9 cellular contexts compared by ENCODE assay signal in genomic region chr18:66495844-66496243, GRCh38.
A peak's percentile ranks its signal among the peaks of the same experiment; 100 is the strongest.
DNase-seq lines count a peak whose midpoint lies in the region; ATAC-seq and TF ChIP-seq lines count a peak whose summit lies in the region.
"Had no signal": no experiment of that assay in that cellular context is flagged by ENCODE, and none has a peak within 500 bp of the region (broad histone marks: within the 10 kb centered on the region; RNA-seq: fewer than 3 reads in every experiment).

No MANE protein-coding gene starts in this region.

- ATAC-seq in HG02588 (IDR thresholded peaks at IDR 0.05; ENCODE audit: unreplicated experiment), result peak; percentile 44

- no peaks in the 10 kb centered on the region for H3K9me3 ChIP-seq in WERI-Rb-1 (ENCODE audit: severe bottlenecking)
- H3K9me3 ChIP-seq in iPS DF 6.9 (ENCODE audit: control insufficient read depth, insufficient read depth, low read length), result no peaks in the 10 kb centered on the region
- no peaks in the 10 kb centered on the region for H3K9me3 ChIP-seq in testis
- no peaks in the 10 kb centered on the region for H3K9me3 ChIP-seq in esophagus muscularis mucosa
- H3K9me3 ChIP-seq: tibial nerve had no signal

- TF ChIP-seq CTCF in WERI-Rb-1 (IDR thresholded peaks at IDR 0.05; ENCODE audit: low read depth, low read length) (peak; percentile 50), testis (IDR thresholded peaks at IDR 0.05) (peak; percentile 10 to 35 (median 31)), esophagus muscularis mucosa (IDR thresholded peaks at IDR 0.05) (no peak)

- H3K4me1 ChIP-seq in iPS DF 6.9 (ENCODE audit: control insufficient read depth, insufficient read depth, low read length), result no peaks in the 10 kb centered on the region
- H3K4me1 ChIP-seq in testis, result no peaks in the 10 kb centered on the region
- no peaks in the 10 kb centered on the region for H3K4me1 ChIP-seq in esophagus muscularis mucosa

- H3K4me3 ChIP-seq in WERI-Rb-1 (ENCODE audit: low read depth, low read length), result no peak overlapping the region
- H3K4me3 ChIP-seq in iPS DF 6.9 (ENCODE audit: low read length), result no peak overlapping the region
- H3K4me3 ChIP-seq in testis, result no peak overlapping the region
- H3K4me3 ChIP-seq in esophagus muscularis mucosa, result no peak overlapping the region
- H3K4me3 ChIP-seq: tibial nerve had no signal

- H3K27me3 ChIP-seq in WERI-Rb-1 (ENCODE audit: insufficient read depth, low read depth, severe bottlenecking) (no peaks in the 10 kb centered on the region), iPS DF 6.9 (ENCODE audit: control insufficient read depth, insufficient read depth, low read length) (no peaks in the 10 kb centered on the region), testis (no peaks in the 10 kb centered on the region), esophagus muscularis mucosa (no peaks in the 10 kb centered on the region)
- H3K27me3 ChIP-seq: tibial nerve had no signal

- no peak for TF ChIP-seq EP300 in esophagus muscularis mucosa (IDR thresholded peaks at IDR 0.05)

- no peak overlapping the region for H3K27ac ChIP-seq in WERI-Rb-1
- H3K27ac ChIP-seq in iPS DF 6.9 (ENCODE audit: low read length), result no peak overlapping the region
- H3K27ac ChIP-seq in testis, result no peak overlapping the region
- no peak overlapping the region for H3K27ac ChIP-seq in esophagus muscularis mucosa (replicated peaks in 1 of 4)
- H3K27ac ChIP-seq: tibial nerve had no signal

- DNase-seq in ELR (ENCODE audit: low read depth), result peak; percentile 6
- DNase-seq in NCI-H2081 (lab: John Stamatoyannopoulos, UW), result peak; percentile 33 to 73
- peak; percentile 66 for DNase-seq in WERI-Rb-1
- DNase-seq in iPS DF 6.9 (ENCODE audit: low read depth, low spot score), result peak; percentile 61
- DNase-seq in testis, result peak; percentile 85
- DNase-seq in esophagus muscularis mucosa (ENCODE audit: extremely low spot score), result no peak
- no peak for DNase-seq in HuH-7.5 (ENCODE audit: low spot score)

- WGBS in iPS DF 6.9 (ENCODE audit: insufficient coverage, insufficient read length), result no CpG with 5 or more reads among the region's 3 CpGs
- 45 to 49% methylated on average over 3 of the region's 3 CpGs for WGBS in testis, 2 donors
- 27% methylated on average over 3 of the region's 3 CpGs for WGBS in esophagus muscularis mucosa

- intact Hi-C loops in testis (cut with DNase I; ENCODE audit: low total_unique reads), result no loop called here
- intact Hi-C loops in esophagus muscularis mucosa (cut with DNase I), result no loop called here

- TF ChIP-seq POLR2A in testis (IDR thresholded peaks at IDR 0.05), result no peak
- no peak for TF ChIP-seq POLR2A in esophagus muscularis mucosa (IDR thresholded peaks at IDR 0.05; ENCODE audit: low read depth)

- H3K36me3 ChIP-seq in WERI-Rb-1 (no peaks in the 10 kb centered on the region), iPS DF 6.9 (ENCODE audit: control insufficient read depth, insufficient read depth, low read length) (no peaks in the 10 kb centered on the region), testis (ENCODE audit: low read depth, missing control alignments) (no peaks in the 10 kb centered on the region), esophagus muscularis mucosa (no peaks in the 10 kb centered on the region)
- H3K36me3 ChIP-seq: tibial nerve had no signal

Comparison
In these comparisons a context has a peak if more than half of its experiments do, and no peak if none do; other contexts are left out.
1. DNase-seq: peak in ELR (single experiment), NCI-H2081 (2 of 2), WERI-Rb-1 (single experiment), iPS DF 6.9 (single experiment) and testis (single experiment); none in esophagus muscularis mucosa (single experiment) and HuH-7.5 (single experiment).
2. CTCF ChIP-seq: peak in WERI-Rb-1 (single experiment) and testis (3 of 3); none in esophagus muscularis mucosa (0 of 3).